Comparison of ENCODE assay signal across 10 cellular contexts in genomic region chr5:172707285-172708182, GRCh38.
DNase-seq lines count a peak whose midpoint lies in the region; ATAC-seq and TF ChIP-seq lines count a peak whose summit lies in the region.
"Had no signal": no experiment of that assay in that cellular context is flagged by ENCODE, and none has a peak within 500 bp of the region (broad histone marks: within the 10 kb centered on the region; RNA-seq: fewer than 3 reads in every experiment).

No MANE protein-coding gene starts in this region.

- H3K27ac ChIP-seq in MM.1S (ENCODE audit: low read length) = no peak overlapping the region

- H3K4me2 ChIP-seq in MM.1S (ENCODE audit: low read depth, low read length) = no peak overlapping the region

- H3K27ac Mint-ChIP-seq in type B pancreatic cell = no peak overlapping the region
- H3K27ac Mint-ChIP-seq: CD4-positive, CD25-positive, alpha-beta regulatory T cell had no signal

- no peaks in the 10 kb centered on the region for H3K9me2 ChIP-seq in MM.1S (replicated peaks; ENCODE audit: insufficient read depth, low read length)

- H3K27me3 ChIP-seq in MM.1S (replicated peaks; ENCODE audit: insufficient read depth, low read length) = peaks cover 42% of the 10 kb centered on the region

- no peaks in the 10 kb centered on the region for H3K4me1 Mint-ChIP-seq in type B pancreatic cell (ENCODE audit: unreplicated experiment)
- H3K4me1 Mint-ChIP-seq: CD4-positive, CD25-positive, alpha-beta regulatory T cell had no signal

- TF ChIP-seq CTCF in MM.1S (IDR thresholded peaks at IDR 0.05; ENCODE audit: low read length) = peak; percentile 65
- peak; percentile 69 for TF ChIP-seq CTCF in type B pancreatic cell (conservative IDR thresholded peaks at IDR 0.05)

- no peaks in the 10 kb centered on the region for H3F3A ChIP-seq in MM.1S (ENCODE audit: insufficient read depth, low read length)

- no peaks in the 10 kb centered on the region for H3K79me2 ChIP-seq in MM.1S (ENCODE audit: low read length)

- no peaks in the 10 kb centered on the region for H3K9me3 ChIP-seq in MM.1S (replicated peaks; ENCODE audit: insufficient read depth, low read length)

- H3K9me3 Mint-ChIP-seq in type B pancreatic cell = no peaks in the 10 kb centered on the region
- H3K9me3 Mint-ChIP-seq: activated T-cell treated with anti-CD3 and anti-CD28 coated beads, Interleukin-2, amount 50 U/mL, for 4 hours had no signal

- no peak overlapping the region for H3K4me3 Mint-ChIP-seq in type B pancreatic cell
- H3K4me3 Mint-ChIP-seq: activated T-cell treated with anti-CD3 and anti-CD28 coated beads, Interleukin-2, amount 50 U/mL, for 4 hours had no signal

- no peak overlapping the region for H2AFZ ChIP-seq in MM.1S (ENCODE audit: low read length)

- H3K4me1 ChIP-seq in MM.1S (ENCODE audit: low read length) = no peaks in the 10 kb centered on the region

- H3K36me3 ChIP-seq in MM.1S (replicated peaks; ENCODE audit: insufficient read depth, low read length) = no peaks in the 10 kb centered on the region

- ATAC-seq in GM18520 (IDR thresholded peaks at IDR 0.05; ENCODE audit: unreplicated experiment) = no peak
- no peak for ATAC-seq in HG02852 (IDR thresholded peaks at IDR 0.05; ENCODE audit: unreplicated experiment)

- no peaks in the 10 kb centered on the region for H3K36me3 Mint-ChIP-seq in type B pancreatic cell
- H3K36me3 Mint-ChIP-seq: CD4-positive, CD25-positive, alpha-beta regulatory T cell had no signal

- H3K9ac ChIP-seq in MM.1S (ENCODE audit: low read length) = no peak overlapping the region

- no peaks in the 10 kb centered on the region for H4K20me1 ChIP-seq in MM.1S (ENCODE audit: insufficient read depth, low read length)

- DNase-seq in NCI-H1436 (lab: John Stamatoyannopoulos, UW) (peak; percentile 5), NCI-H1436 treated with DMSO at 0.1 percent for 48 hours (lab: John Stamatoyannopoulos, UW) (no peak), MM.1S (peak; percentile 50), UCSD-AML1 (lab: John Stamatoyannopoulos, UW; ENCODE audit: unreplicated experiment) (peak; percentile 44), iPS-NIHi7 (ENCODE audit: extremely low spot score) (peak; percentile 51), type B pancreatic cell (ENCODE audit: extremely low spot score, unreplicated experiment) (no peak)
- DNase-seq: activated T-cell treated with anti-CD3 and anti-CD28 coated beads, Interleukin-2, amount 50 U/mL, for 4 hours; CD4-positive, CD25-positive, alpha-beta regulatory T cell had no signal

- H3K4me3 ChIP-seq in MM.1S (ENCODE audit: low read length) = no peak overlapping the region

- peaks cover 39% of the 10 kb centered on the region for H3K27me3 Mint-ChIP-seq in type B pancreatic cell

Comparison
In these comparisons a context has a peak if more than half of its experiments do, and no peak if none do; other contexts are left out.
1. DNase-seq: peak in NCI-H1436 (single experiment), MM.1S (single experiment), UCSD-AML1 (single experiment) and iPS-NIHi7 (single experiment); none in NCI-H1436 treated with DMSO at 0.1 percent for 48 hours (single experiment) and type B pancreatic cell (single experiment).